Comparison of ENCODE assay signal across 13 cellular contexts in the genomic region with DNA sequence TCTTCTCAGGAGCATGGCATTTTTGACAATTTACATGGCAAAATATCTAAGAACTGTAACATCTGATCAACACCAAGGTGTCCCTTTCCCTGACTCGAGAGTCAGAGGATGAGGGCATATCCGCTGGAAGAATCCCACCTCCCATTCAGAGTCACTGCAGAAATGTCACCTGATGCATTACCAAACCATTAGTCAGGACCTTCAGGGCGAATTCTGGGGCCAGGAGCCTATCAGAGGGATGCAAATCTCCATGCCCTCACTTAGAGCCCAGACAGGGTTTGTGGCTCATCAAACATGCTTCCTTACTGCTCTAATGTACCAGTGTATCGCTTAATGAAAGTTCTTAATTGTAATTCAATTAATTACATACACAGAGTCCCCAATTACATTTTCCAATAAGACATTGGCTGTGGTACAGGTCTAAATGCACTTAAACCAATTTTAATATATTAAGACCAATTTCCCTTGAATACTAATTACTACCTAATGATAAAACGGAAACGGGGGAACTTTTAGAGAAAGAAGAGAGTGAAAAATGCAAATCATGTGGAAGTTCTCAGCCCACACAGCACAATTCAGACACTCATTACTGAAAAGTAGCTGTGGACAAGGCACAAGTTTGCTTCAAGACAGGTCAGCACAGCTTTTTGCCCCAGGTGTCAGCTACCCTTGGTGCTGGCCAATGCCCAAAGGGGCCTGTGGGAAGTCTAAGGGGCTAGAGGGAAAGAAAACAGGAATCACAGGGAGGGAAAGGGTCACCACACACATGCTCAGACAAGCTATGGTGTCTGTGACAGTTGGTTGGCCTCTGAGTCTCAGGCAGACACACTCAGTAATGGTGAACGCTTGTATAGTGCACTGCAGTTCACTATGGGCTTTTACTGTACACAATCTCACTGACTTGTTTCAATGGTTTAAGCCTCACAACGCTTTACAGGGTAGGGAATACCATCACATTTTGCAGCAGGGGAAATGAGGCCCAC.
A peak's percentile ranks its signal among the peaks of the same experiment; 100 is the strongest.
DNase-seq lines count a peak whose midpoint lies in the region; ATAC-seq and TF ChIP-seq lines count a peak whose summit lies in the region.
"Had no signal": no experiment of that assay in that cellular context is flagged by ENCODE, and none has a peak within 500 bp of the region (broad histone marks: within the 10 kb centered on the region; RNA-seq: fewer than 3 reads in every experiment).

No MANE protein-coding gene starts in this region.

- no peaks in the 10 kb centered on the region for H3K27me3 ChIP-seq in smooth muscle cell (ENCODE audit: low read depth)
- no peaks in the 10 kb centered on the region for H3K27me3 ChIP-seq in heart right ventricle
- H3K27me3 ChIP-seq: suprapubic skin had no signal

- ATAC-seq in GM18520 (IDR thresholded peaks at IDR 0.05; ENCODE audit: unreplicated experiment) (peak; percentile 60), HG02759 (IDR thresholded peaks at IDR 0.05; ENCODE audit: unreplicated experiment) (peak; percentile 61), heart right ventricle (no peak)

- POLR2A ChIA-PET in RWPE1 (lab: Yijun Ruan, JAX; ENCODE audit: low non-redundant PET): no interaction called here

- peaks cover 22% of the 10 kb centered on the region for H3F3A ChIP-seq in smooth muscle cell (ENCODE audit: low read depth)

- H3K27ac ChIP-seq in RWPE1 (no peak overlapping the region), smooth muscle cell (ENCODE audit: low read depth) (peak overlapping the region; percentile 79), heart right ventricle (no peak overlapping the region)
- H3K27ac ChIP-seq: parathyroid adenoma, suprapubic skin had no signal

- H3K36me3 ChIP-seq in smooth muscle cell (ENCODE audit: low read depth) (no peaks in the 10 kb centered on the region), heart right ventricle (peaks cover 0 to 6% (median 0%) of the 10 kb centered on the region in 9 donors)
- H3K36me3 ChIP-seq: suprapubic skin had no signal

- DNase-seq in RWPE1 (ENCODE audit: low spot score) (peak; percentile 74), smooth muscle cell (lab: John Stamatoyannopoulos, UW; ENCODE audit: unreplicated experiment) (no peak), SW480 (ENCODE audit: low spot score) (no peak), T1000 (lab: John Stamatoyannopoulos, UW) (no peak), heart right ventricle (no peak)
- DNase-seq: activated CD4-positive, CD25-positive, alpha-beta regulatory T cell treated with anti-CD3 and anti-CD28 coated beads, Interleukin-2, amount 50 U/mL, for 72 hours; activated naive CD4-positive, alpha-beta T cell treated with Interleukin-2 at 50 U/mL for 16 hours; Calu3; NCI-H2081 treated with DMSO at 0.1 percent for 48 hours had no signal

- peaks cover 17% of the 10 kb centered on the region for H4K20me1 ChIP-seq in smooth muscle cell (ENCODE audit: low read depth)

- no peak for TF ChIP-seq CTCF in RWPE1 (conservative IDR thresholded peaks at IDR 0.05; ENCODE audit: low read depth)
- TF ChIP-seq CTCF in smooth muscle cell (IDR thresholded peaks at IDR 0.05; ENCODE audit: borderline replicate concordance, insufficient read depth, poor library complexity, severe bottlenecking): no peak
- no peak for TF ChIP-seq CTCF in heart right ventricle (IDR thresholded peaks at IDR 0.05)

- intact Hi-C loops in heart right ventricle (cut with DNase I): loop anchor here in 1 of 10 donors (10.0 kb wide), 1 partner anchor 61 kb away; no protein-coding TSS in a partner anchor

- H3K4me1 ChIP-seq in smooth muscle cell (ENCODE audit: low read depth) (peaks cover 10% of the 10 kb centered on the region), heart right ventricle (peaks cover 0 to 8% (median 0%) of the 10 kb centered on the region in 9 donors)
- H3K4me1 ChIP-seq: parathyroid adenoma, suprapubic skin had no signal

- peak overlapping the region; percentile 48 for H3K4me2 ChIP-seq in smooth muscle cell

- H3K4me3 ChIP-seq in smooth muscle cell: no peak overlapping the region
- no peak overlapping the region for H3K4me3 ChIP-seq in heart right ventricle
- H3K4me3 ChIP-seq: suprapubic skin had no signal

- CTCF ChIA-PET in RWPE1 (lab: Yijun Ruan, JAX): interaction anchor here (0.6 kb wide), 1 partner anchor 8 kb away, joined by 8 read pairs; no protein-coding TSS in a partner anchor

- no peaks in the 10 kb centered on the region for H3K79me2 ChIP-seq in smooth muscle cell (ENCODE audit: low read depth)
- H3K79me2 ChIP-seq: parathyroid adenoma had no signal

- peak overlapping the region; percentile 29 for H3K9ac ChIP-seq in smooth muscle cell (ENCODE audit: low read depth)
- H3K9ac ChIP-seq: parathyroid adenoma had no signal

- whole genome bisulfite sequencing in smooth muscle cell (ENCODE audit: low lambda C conversion rate): 60% methylated on average over 8 of the region's 8 CpGs
- 85 to 92% methylated on average over 8 of the region's 8 CpGs for WGBS in heart right ventricle, 2 donors

- no peaks in the 10 kb centered on the region for H3K9me3 ChIP-seq in smooth muscle cell (replicated peaks; ENCODE audit: low read depth)
- no peaks in the 10 kb centered on the region for H3K9me3 ChIP-seq in heart right ventricle
- H3K9me3 ChIP-seq: suprapubic skin had no signal

- no peak overlapping the region for H2AFZ ChIP-seq in smooth muscle cell (ENCODE audit: low read depth)
- H2AFZ ChIP-seq: parathyroid adenoma had no signal

Comparison
In these comparisons a context has a peak if more than half of its experiments do, and no peak if none do; other contexts are left out.
1. ATAC-seq: peak in GM18520 (single experiment) and HG02759 (single experiment); none in heart right ventricle (0 of 8).